ENCODE assay signal across 21 cellular contexts in genomic region chr16:51759329-51759728, GRCh38.
"Had no signal": no experiment of that assay in that cellular context is flagged by ENCODE, and none has a peak within 500 bp of the region (broad histone marks: within the 10 kb centered on the region; RNA-seq: fewer than 3 reads in every experiment).

No MANE protein-coding gene starts in this region.

- H3K27ac ChIP-seq: body of pancreas, pancreas, right lobe of liver, suprapubic skin, vagina had no signal

- H3K9me3 ChIP-seq: body of pancreas, pancreas, right lobe of liver, suprapubic skin, vagina had no signal

- H3K4me1 ChIP-seq: vagina had no signal

- DNase-seq: activated CD4-positive, alpha-beta memory T cell treated with anti-CD3 and anti-CD28 coated beads for 36 hours; activated CD4-positive, alpha-beta T cell treated with anti-CD3 and anti-CD28 coated beads for 36 hours; activated naive CD8-positive, alpha-beta T cell treated with anti-CD3 and anti-CD28 coated beads, Interleukin-2, amount 10 ng/mL, durations not matched to agents 7 days and 5 days; amygdala; body of pancreas; caudate nucleus; foreskin fibroblast; hippocampal formation; left cardiac atrium; mesenchymal stem cell; naive thymus-derived CD4-positive, alpha-beta T cell; pancreas; right lobe of liver; small intestine; stimulated activated CD4-positive, alpha-beta T cell treated with anti-CD3 and anti-CD28 coated beads, Interleukin-4, amount 100 ng/mL, for 1 hour; stimulated activated naive CD8-positive, alpha-beta T cell treated with anti-CD3 and anti-CD28 coated beads, Interleukin-15, amount 100 ng/mL, for 72 hours; trophoblast cell had no signal

- H3K27me3 ChIP-seq: body of pancreas, right lobe of liver, vagina had no signal

- H3K36me3 ChIP-seq: pancreas, right lobe of liver, suprapubic skin, vagina had no signal

- FAIRE-seq: islet of Langerhans, pancreas, small intestine had no signal

- ATAC-seq: activated CD4-positive, alpha-beta T cell treated with anti-CD3 and anti-CD28 coated beads for 36 hours; body of pancreas; left cardiac atrium; naive thymus-derived CD4-positive, alpha-beta T cell; pancreas; right lobe of liver; stimulated activated naive CD8-positive, alpha-beta T cell treated with anti-CD3 and anti-CD28 coated beads, Interleukin-15, amount 100 ng/mL, for 72 hours; WTC11 had no signal

- H3K4me3 ChIP-seq: body of pancreas, pancreas, right lobe of liver, suprapubic skin, vagina had no signal
